ENCODE assay signal across 9 cellular contexts in the genomic region with DNA sequence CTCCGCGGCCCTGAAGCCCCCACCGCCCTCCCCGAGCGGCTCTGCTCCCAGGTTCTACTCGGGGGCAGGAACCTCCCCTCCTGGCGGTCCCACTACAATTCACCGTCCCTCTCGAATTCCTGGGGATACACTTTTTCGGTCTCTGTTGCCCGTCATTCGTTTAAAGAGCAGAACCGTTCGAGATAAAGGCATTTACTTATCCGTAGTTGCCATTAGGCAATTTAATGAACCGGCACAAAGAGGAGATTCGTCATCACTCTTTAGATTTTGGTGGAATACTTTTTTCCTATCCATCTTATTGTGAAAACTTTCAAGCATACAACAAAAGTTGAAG. TPM values are rescaled to one million over a fixed set of nuclear protein-coding genes. Genes with fewer than 3 reads are reported as not detected.
A peak's percentile ranks its signal among the peaks of the same experiment; 100 is the strongest.
DNase-seq lines count a peak whose midpoint lies in the region; ATAC-seq, FAIRE-seq and TF ChIP-seq lines count a peak whose summit lies in the region.
"Had no signal": no experiment of that assay in that cellular context is flagged by ENCODE, and none has a peak within 500 bp of the region (broad histone marks: within the 10 kb centered on the region; RNA-seq: fewer than 3 reads in every experiment).

No MANE protein-coding gene starts in this region.

- no peak overlapping the region for H3K9ac ChIP-seq in SK-N-MC (ENCODE audit: insufficient read length)

- H3K27ac ChIP-seq in SK-N-MC (no peak overlapping the region), gastroesophageal sphincter (no peak overlapping the region), small intestine (ENCODE audit: low read depth in 1 of 2, low read length in 1 of 2) (peak overlapping the region in 1 of 2 donors; percentile 67)

- peak overlapping the region; percentile 81 for H3K4me3 ChIP-seq in SK-N-MC
- peak overlapping the region; percentile 44 to 58 for H3K4me3 ChIP-seq in gastroesophageal sphincter
- peak overlapping the region; percentile 70 to 80 for H3K4me3 ChIP-seq in small intestine (ENCODE audit: low read depth in 1 of 2, low read length in 2 of 2)

- H3K27me3 ChIP-seq in gastroesophageal sphincter, result peaks cover 97% of the 10 kb centered on the region
- peaks cover 5 to 12% of the 10 kb centered on the region in 2 donors for H3K27me3 ChIP-seq in small intestine (ENCODE audit: control insufficient read depth in 2 of 2, insufficient read depth in 2 of 2, low read length in 2 of 2)

- H3K4me1 ChIP-seq in gastroesophageal sphincter, result peaks cover 0 to 28% (median 15%) of the 10 kb centered on the region in 3 donors
- H3K4me1 ChIP-seq in small intestine (ENCODE audit: control insufficient read depth in 2 of 2, insufficient read depth in 1 of 2, low read depth in 1 of 2, low read length in 1 of 2), result no peaks in the 10 kb centered on the region

- TF ChIP-seq POLR2A in gastroesophageal sphincter (IDR thresholded peaks at IDR 0.05), result no peak

- H3K9me3 ChIP-seq in SK-N-MC (ENCODE audit: low read depth, low read length) (no peaks in the 10 kb centered on the region), gastroesophageal sphincter (no peaks in the 10 kb centered on the region), small intestine (ENCODE audit: control insufficient read depth, low read depth) (no peaks in the 10 kb centered on the region)

- H3K36me3 ChIP-seq in SK-N-MC (ENCODE audit: insufficient read depth, low read length), result no peaks in the 10 kb centered on the region
- H3K36me3 ChIP-seq in gastroesophageal sphincter, result no peaks in the 10 kb centered on the region
- no peaks in the 10 kb centered on the region for H3K36me3 ChIP-seq in small intestine (ENCODE audit: control insufficient read depth in 2 of 2, insufficient read depth in 2 of 2, low read length in 2 of 2)

- WGBS in gastroesophageal sphincter (ENCODE audit: low coverage in 1 of 2), 2 donors, result 2 to 6% methylated on average over 2 to 11 of the region's 17 CpGs
- 1 to 2% (median 2%) methylated on average over 17 of the region's 17 CpGs for WGBS in small intestine, 3 donors

- no peak for FAIRE-seq in small intestine (lab: Jason Lieb, UNC)
- no peak for FAIRE-seq in frontal cortex (lab: Jason Lieb, UNC)

- ATAC-seq in gastroesophageal sphincter, result no peak
- no peak for ATAC-seq in HG03097 (IDR thresholded peaks at IDR 0.05; ENCODE audit: low FRiP score, unreplicated experiment)

- DNase-seq in NCI-H2196 (lab: John Stamatoyannopoulos, UW; ENCODE audit: unreplicated experiment) (peak; percentile 20), NCI-H2196 treated with DMSO at 0.1 percent for 48 hours (lab: John Stamatoyannopoulos, UW; ENCODE audit: unreplicated experiment) (no peak), SK-N-MC (ENCODE audit: low read depth, low spot score) (no peak), small intestine (peak; percentile 21), NCI-H345 (lab: John Stamatoyannopoulos, UW) (no peak), frontal cortex (ENCODE audit: low spot score in 2 of 2) (no peak)
- DNase-seq: DND-41 had no signal

- no peak for TF ChIP-seq EP300 in gastroesophageal sphincter (IDR thresholded peaks at IDR 0.05)

- TF ChIP-seq CTCF in gastroesophageal sphincter (IDR thresholded peaks at IDR 0.05), result no peak

RNA-seq across cellular contexts. Expression of a gene that starts 1.1 kb away (rescaled TPM):
- 100 to 1,000 TPM in 1 of 4 donors, 1 to 10 TPM in 3; 3.1 to 116 (median 5.3) TPM for total RNA-seq in gastroesophageal sphincter
- polyA plus RNA-seq in small intestine, result 100 to 1,000 TPM in 1 of 3 donors, 10 to 100 TPM in 2; 41.1 to 436 (median 93.5) TPM
- total RNA-seq in frontal cortex, result 1,434 TPM

RNA-seq across cellular contexts. Expression of a gene that starts 52.3 kb away (rescaled TPM):
- 10 to 100 TPM in 3 of 4 donors, 1 to 10 TPM in 1; 7.7 to 28.0 (median 15.3) TPM for total RNA-seq in gastroesophageal sphincter
- 10 to 100 TPM; 31.9 to 54.3 (median 37.8) TPM for polyA plus RNA-seq in small intestine
- total RNA-seq in frontal cortex, result 26.1 TPM

Comparison
In these comparisons a context has a peak if more than half of its experiments do, and no peak if none do; other contexts are left out.
1. DNase-seq: peak in NCI-H2196 (single experiment) and small intestine (single experiment); none in NCI-H2196 treated with DMSO at 0.1 percent for 48 hours (single experiment), SK-N-MC (single experiment), NCI-H345 (single experiment) and frontal cortex (0 of 2).
2. RNA of a gene that starts 1.1 kb away (total RNA-seq): 1,434 TPM in frontal cortex (single experiment); 3.1 to 116 TPM in gastroesophageal sphincter; every median in the first group is over 10 times any median in the second.
3. Peak in every context shown above with its lines, with median percentiles within 50 percentile points of each other: H3K4me3 ChIP-seq.